8 cellular contexts compared by ENCODE assay signal in genomic region chr1:67162954-67163353, GRCh38. TPM values are rescaled to one million over a fixed set of nuclear protein-coding genes. Genes with fewer than 3 reads are reported as not detected.
A peak's percentile ranks its signal among the peaks of the same experiment; 100 is the strongest.
DNase-seq lines count a peak whose midpoint lies in the region; ATAC-seq and TF ChIP-seq lines count a peak whose summit lies in the region.

No MANE protein-coding gene starts in this region.

- no peak for TF ChIP-seq CTCF in heart right ventricle (IDR thresholded peaks at IDR 0.05)
- TF ChIP-seq CTCF in upper lobe of left lung (IDR thresholded peaks at IDR 0.05): no peak

- DNase-seq in T1000 (lab: John Stamatoyannopoulos, UW) (peak; percentile 33), kidney tubule cell (ENCODE audit: low spot score) (peak; percentile 92), heart right ventricle (no peak), upper lobe of left lung (no peak), GDM1 (lab: John Stamatoyannopoulos, UW) (no peak), NCI-H1930 (lab: John Stamatoyannopoulos, UW) (no peak)

- H3K36me3 ChIP-seq in heart right ventricle (no peaks in the 10 kb centered on the region), upper lobe of left lung (no peaks in the 10 kb centered on the region)

- H3K27me3 ChIP-seq in heart right ventricle (peaks cover 0 to 5% (median 0%) of the 10 kb centered on the region in 7 donors), upper lobe of left lung (no peaks in the 10 kb centered on the region)

- ATAC-seq in GM18870 (IDR thresholded peaks at IDR 0.05; ENCODE audit: unreplicated experiment) (peak; percentile 54), HG02870 (IDR thresholded peaks at IDR 0.05; ENCODE audit: unreplicated experiment) (peak; percentile 54), heart right ventricle (no peak), upper lobe of left lung (ENCODE audit: low FRiP score in 2 of 2) (no peak)

- 83 to 89% methylated on average over 2 of the region's 2 CpGs for WGBS in heart right ventricle, 2 donors
- WGBS in upper lobe of left lung, 2 donors: 81 to 83% methylated on average over 2 of the region's 2 CpGs

- H3K9me3 ChIP-seq in heart right ventricle: peaks cover 0 to 3% (median 0%) of the 10 kb centered on the region in 11 donors
- no peaks in the 10 kb centered on the region for H3K9me3 ChIP-seq in upper lobe of left lung

- intact Hi-C loops in heart right ventricle (cut with DNase I): no loop called here

- H3K4me1 ChIP-seq in heart right ventricle: peaks cover 0 to under 1% (median 0%) of the 10 kb centered on the region in 9 donors
- no peaks in the 10 kb centered on the region for H3K4me1 ChIP-seq in upper lobe of left lung

- TF ChIP-seq POLR2A in upper lobe of left lung (IDR thresholded peaks at IDR 0.05): no peak

- H3K4me3 ChIP-seq in heart right ventricle (no peak overlapping the region), upper lobe of left lung (no peak overlapping the region)

- no peak overlapping the region for H3K27ac ChIP-seq in heart right ventricle
- no peak overlapping the region for H3K27ac ChIP-seq in upper lobe of left lung

- no peak for TF ChIP-seq EP300 in upper lobe of left lung (IDR thresholded peaks at IDR 0.05)

RNA-seq across cellular contexts. Expression of gene IL23R, which starts 3.3 kb away (rescaled TPM):
- total RNA-seq in heart right ventricle (not detected), upper lobe of left lung (under 1 TPM in 4 of 6 donors, not detected in 2; 0.29 to 0.79 (median 0.37) TPM)
- not detected for polyA plus RNA-seq in heart right ventricle

RNA-seq across cellular contexts. Expression of gene C1orf141, which starts 28.2 kb away (rescaled TPM):
- not detected for total RNA-seq in heart right ventricle
- not detected for polyA plus RNA-seq in heart right ventricle
- total RNA-seq in upper lobe of left lung: 1 to 10 TPM in 3 of 6 donors, under 1 TPM in 2, not detected in 1; 0.61 to 9.2 (median 1.0) TPM

Comparison
In these comparisons a context has a peak if more than half of its experiments do, and no peak if none do; other contexts are left out.
1. ATAC-seq: peak in GM18870 (single experiment) and HG02870 (single experiment); none in heart right ventricle (0 of 8) and upper lobe of left lung (0 of 2).
2. DNase-seq: peak in T1000 (single experiment) and kidney tubule cell (single experiment); none in heart right ventricle (0 of 2), upper lobe of left lung (0 of 2), GDM1 (single experiment) and NCI-H1930 (0 of 2).